Comparison of ENCODE assay signal across 19 cellular contexts in genomic region chr3:106957021-106957420, GRCh38.
"Had no signal": no experiment of that assay in that cellular context is flagged by ENCODE, and none has a peak within 500 bp of the region (broad histone marks: within the 10 kb centered on the region; RNA-seq: fewer than 3 reads in every experiment).

No MANE protein-coding gene starts in this region.

- H3K4me3 ChIP-seq: coronary artery, mucosa of descending colon, upper lobe of right lung had no signal

- ATAC-seq: activated CD8-positive, alpha-beta memory T cell treated with anti-CD3 and anti-CD28 coated beads, Interleukin-2, amount 10 ng/mL, durations not matched to agents 7 days and 5 days; left lobe of liver; mucosa of descending colon; naive thymus-derived CD8-positive, alpha-beta T cell; right cardiac atrium; upper lobe of right lung had no signal

- DNase-seq: activated CD4-positive, alpha-beta T cell treated with anti-CD3 and anti-CD28 coated beads, Interleukin-2, amount 50 U/mL, for 48 hours; activated CD4-positive, CD25-positive, alpha-beta regulatory T cell treated with anti-CD3 and anti-CD28 coated beads, Interleukin-2, amount 50 U/mL, for 72 hours; activated CD8-positive, alpha-beta memory T cell treated with anti-CD3 and anti-CD28 coated beads, Interleukin-2, amount 10 ng/mL, durations not matched to agents 7 days and 5 days; activated effector memory CD4-positive, alpha-beta T cell treated with anti-CD3 and anti-CD28 coated beads, Interleukin-2, amount 50 U/mL, for 16 hours; activated T-cell treated with anti-CD3 and anti-CD28 coated beads, Interleukin-2, amount 50 U/mL, for 24 hours; aorta; erythroblast; foreskin melanocyte; head of caudate nucleus; mammary epithelial cell; mucosa of descending colon; naive thymus-derived CD8-positive, alpha-beta T cell; right cardiac atrium; stimulated activated naive CD4-positive, alpha-beta T cell treated with Interleukin-2 at 50 U/mL for 16 hours; T-helper 9 cell; upper lobe of right lung had no signal

- H3K4me1 ChIP-seq: upper lobe of right lung had no signal

- H3K36me3 ChIP-seq: neutrophil, upper lobe of right lung had no signal

- H3K9me3 ChIP-seq: neutrophil, upper lobe of right lung had no signal

- H3K27me3 ChIP-seq: neutrophil, upper lobe of right lung had no signal

- H3K27ac ChIP-seq: coronary artery, neutrophil, upper lobe of right lung had no signal
